In the genomic region with DNA sequence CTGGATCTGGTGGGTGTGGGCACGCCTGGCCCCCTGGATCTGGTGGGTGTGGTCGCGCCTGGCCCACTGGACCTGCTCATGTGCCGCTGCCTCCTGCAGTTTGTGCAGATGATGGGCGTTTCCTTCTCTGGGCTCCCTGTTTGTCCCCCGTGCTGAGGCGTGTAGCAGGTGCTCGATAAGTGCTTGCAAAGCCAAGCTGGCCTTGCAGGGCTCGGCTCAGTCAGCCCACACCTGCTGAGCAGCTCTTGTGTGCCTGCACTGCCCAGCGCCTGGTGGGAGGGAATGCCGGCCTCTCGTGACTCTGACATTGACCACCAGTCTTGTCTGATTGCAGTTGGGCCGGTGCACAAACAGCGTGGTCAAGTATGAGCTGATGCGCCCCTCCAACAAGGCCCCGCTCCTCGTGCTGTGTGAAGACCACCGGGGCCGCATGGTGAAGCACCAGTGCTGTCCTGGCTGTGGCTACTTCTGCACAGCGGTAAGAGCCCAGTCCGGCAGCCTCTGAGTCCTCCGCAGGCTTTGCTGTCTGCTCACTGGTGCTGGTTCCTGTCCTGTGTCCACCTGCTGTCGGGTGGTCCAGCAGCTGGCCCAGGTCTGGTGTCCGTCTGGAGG, we compare ENCODE assay signal across 14 cellular contexts.
"Had no signal": no experiment of that assay in that cellular context is flagged by ENCODE, and none has a peak within 500 bp of the region (broad histone marks: within the 10 kb centered on the region; RNA-seq: fewer than 3 reads in every experiment).

No MANE protein-coding gene starts in this region.

- H3K4me1 ChIP-seq: esophagus muscularis mucosa, tibial artery, upper lobe of left lung, uterus had no signal

- ATAC-seq: effector memory CD8-positive, alpha-beta T cell; mucosa of descending colon; naive thymus-derived CD8-positive, alpha-beta T cell; stimulated activated memory B cell treated with anti-CD40 and anti-IgM and Interleukin-4, amounts not matched to agents 10 μg/mL and 1 μg/mL and 100 μg/mL, for 72 hours had no signal

- H3K4me3 ChIP-seq: esophagus muscularis mucosa, mucosa of descending colon, ovary, smooth muscle cell, tibial artery, upper lobe of left lung, uterus had no signal

- H3K27me3 ChIP-seq: esophagus muscularis mucosa, ovary, tibial artery, upper lobe of left lung, uterus had no signal

- H3K36me3 ChIP-seq: ovary, uterus had no signal

- DNase-seq: effector memory CD8-positive, alpha-beta T cell; kidney glomerular epithelial cell; mammary epithelial cell; mucosa of descending colon; naive thymus-derived CD8-positive, alpha-beta T cell; ovary; stimulated activated CD4-positive, alpha-beta T cell treated with anti-CD3 and anti-CD28 coated beads, Interleukin-4, amount 100 ng/mL, for 24 hours; tibial artery; uterus had no signal

- H3K9me3 ChIP-seq: esophagus muscularis mucosa, mucosa of descending colon, ovary, tibial artery, upper lobe of left lung, uterus had no signal

- H3K4me2 ChIP-seq: smooth muscle cell had no signal

- H3K27ac ChIP-seq: epithelial cell of prostate, esophagus muscularis mucosa, ovary, tibial artery, upper lobe of left lung, uterus had no signal
